Comparison of ENCODE assay signal across 14 cellular contexts in the genomic region with DNA sequence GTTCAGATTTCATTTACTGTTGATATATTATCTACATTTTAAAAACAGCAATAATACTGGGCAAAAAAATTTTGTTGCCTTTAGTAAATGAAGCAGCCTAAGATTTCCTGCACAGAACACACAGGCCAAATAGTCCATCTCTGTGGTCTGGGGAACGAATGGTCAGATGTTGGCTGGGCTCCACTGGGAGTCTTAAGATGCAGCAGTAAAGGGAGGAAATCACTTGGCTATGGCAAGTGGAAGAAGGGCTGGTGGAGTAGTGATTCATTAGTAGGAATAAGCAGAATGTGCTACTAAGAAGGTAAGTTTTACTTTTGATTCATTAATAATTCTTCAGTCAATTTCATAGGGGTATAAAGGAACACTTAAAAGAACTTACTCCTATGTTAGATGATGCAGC.
DNase-seq lines count a peak whose midpoint lies in the region; TF ChIP-seq lines count a peak whose summit lies in the region.
"Had no signal": no experiment of that assay in that cellular context is flagged by ENCODE, and none has a peak within 500 bp of the region (broad histone marks: within the 10 kb centered on the region; RNA-seq: fewer than 3 reads in every experiment).

No MANE protein-coding gene starts in this region.

- TF ChIP-seq CTCF in astrocyte of the cerebellum (IDR thresholded peaks at IDR 0.05; ENCODE audit: low read depth, low read length, missing control alignments) (no peak), fibroblast of mammary gland (conservative IDR thresholded peaks at IDR 0.05; ENCODE audit: control insufficient read depth, insufficient read depth, low read depth, low read length) (no peak)

- in situ Hi-C loops in astrocyte of the cerebellum (cut with HindIII; ENCODE audit: low sequenced_read_pairs) = no loop called here

- H3K4me3 ChIP-seq in astrocyte of the cerebellum (ENCODE audit: low read depth, low read length) (no peak overlapping the region), fibroblast of mammary gland (ENCODE audit: control insufficient read depth, low read depth, low read length) (no peak overlapping the region)

- peak; percentile 25 for DNase-seq in NCI-H226
- DNase-seq in astrocyte of the cerebellum (ENCODE audit: low read depth) = peak; percentile 36
- peak; percentile 34 for DNase-seq in fibroblast of mammary gland (ENCODE audit: low read depth)
- peak; percentile 12 for DNase-seq in stromal cell of bone marrow (ENCODE audit: low read depth)
- DNase-seq in DMS 273 treated with DMSO at 0.1 percent for 48 hours (lab: John Stamatoyannopoulos, UW) = no peak
- DNase-seq in cerebellum (ENCODE audit: low spot score) = no peak
- DNase-seq in inferior parietal cortex (ENCODE audit: extremely low spot score) = no peak
- DNase-seq: BE2C; CD4-positive, alpha-beta memory T cell; DMS153; DND-41; GDM1; HCEC 1CT; HFFc6 had no signal

Comparison
In these comparisons a context has a peak if more than half of its experiments do, and no peak if none do; other contexts are left out.
1. DNase-seq: peak in NCI-H226 (single experiment), astrocyte of the cerebellum (single experiment), fibroblast of mammary gland (single experiment) and stromal cell of bone marrow (single experiment); none in DMS 273 treated with DMSO at 0.1 percent for 48 hours (single experiment), cerebellum (single experiment) and inferior parietal cortex (single experiment).